In genomic region chr14:55780156-55780946, GRCh38 we compare ENCODE assay signal across 1 cellular context.
A peak's percentile ranks its signal among the peaks of the same experiment; 100 is the strongest.
TF ChIP-seq lines count a peak whose summit lies in the region.

No MANE protein-coding gene starts in this region.

TF ChIP-seq in GM12878, 131 proteins besides CTCF, POLR2A, EP300 and RAD21 (continued from another document):
- TF ChIP-seq NKRF (conservative IDR thresholded peaks at IDR 0.05) (no peak), CBFB (IDR thresholded peaks at IDR 0.05; ENCODE audit: low read depth) (no peak), CREB1 (IDR thresholded peaks at IDR 0.05; ENCODE audit: low read depth) (no peak), SMAD5 (IDR thresholded peaks at IDR 0.05; ENCODE audit: low read depth) (no peak), EZH2 (IDR thresholded peaks at IDR 0.05; ENCODE audit: borderline replicate concordance, control insufficient read depth, low read depth, low read length) (no peak), RELB (IDR thresholded peaks at IDR 0.05; ENCODE audit: low read depth) (peak; percentile 65; the same call in 1 of the 2 replicates), REST (IDR thresholded peaks at IDR 0.05; ENCODE audit: low read depth, low read length) (no peak), GATAD2B (conservative IDR thresholded peaks at IDR 0.05; ENCODE audit: low read depth) (no peak), ESRRA (IDR thresholded peaks at IDR 0.05; ENCODE audit: low read length) (no peak), BCL3 (IDR thresholded peaks at IDR 0.05; ENCODE audit: borderline replicate concordance, insufficient read depth, low read depth, low read length, poor library complexity, severe bottlenecking) (no peak), CBX5 (IDR thresholded peaks at IDR 0.05; ENCODE audit: low read depth) (no peak), SMAD1 (IDR thresholded peaks at IDR 0.05; ENCODE audit: low read depth, partially characterized antibody) (peak; percentile 61), USF2 (IDR thresholded peaks at IDR 0.05; ENCODE audit: borderline replicate concordance, low read depth, low read length) (no peak)
